ENCODE assay signal across 7 cellular contexts in genomic region chr2:124804014-124804940, GRCh38.
DNase-seq lines count a peak whose midpoint lies in the region; ATAC-seq and TF ChIP-seq lines count a peak whose summit lies in the region.

No MANE protein-coding gene starts in this region.

- H3K27me3 ChIP-seq in MM.1S (replicated peaks; ENCODE audit: insufficient read depth, low read length) = no peaks in the 10 kb centered on the region

- ATAC-seq in GM21529 (IDR thresholded peaks at IDR 0.05; ENCODE audit: unreplicated experiment) (peak; percentile 81), left colon (peak; percentile 95)

- H4K20me1 ChIP-seq in MM.1S (ENCODE audit: insufficient read depth, low read length) = no peaks in the 10 kb centered on the region

- H3K4me1 ChIP-seq in MM.1S (ENCODE audit: low read length) = peaks cover 14% of the 10 kb centered on the region; the same call in 1 of the 2 replicates

- H2AFZ ChIP-seq in MM.1S (ENCODE audit: low read length) = no peak overlapping the region

- intact Hi-C loops in left colon (cut with DNase I, micrococcal nuclease) = no loop called here

- H3K9ac ChIP-seq in MM.1S (ENCODE audit: low read length) = no peak overlapping the region

- DNase-seq in GM03348 (ENCODE audit: low spot score) (peak; percentile 6), MM.1S (peak; percentile 50), amniotic epithelial cell (ENCODE audit: low read depth) (peak; percentile 46), left colon (peak; percentile 34 to 42)
- no peak for DNase-seq in stimulated activated naive CD4-positive, alpha-beta T cell treated with Interleukin-2 at 50 U/mL for 16 hours (lab: John Stamatoyannopoulos, UW)
- DNase-seq in activated CD4-positive, alpha-beta T cell treated with anti-CD3 and anti-CD28 coated beads for 48 hours = no peak

- H3K9me3 ChIP-seq in MM.1S (replicated peaks; ENCODE audit: insufficient read depth, low read length) = no peaks in the 10 kb centered on the region

- no peaks in the 10 kb centered on the region for H3K36me3 ChIP-seq in MM.1S (replicated peaks; ENCODE audit: insufficient read depth, low read length)

- no peak overlapping the region for H3K4me3 ChIP-seq in MM.1S (ENCODE audit: low read length)

- H3K27ac ChIP-seq in MM.1S (ENCODE audit: low read length) = no peak overlapping the region

- H3F3A ChIP-seq in MM.1S (ENCODE audit: insufficient read depth, low read length) = peaks cover 3% of the 10 kb centered on the region; the same call in 1 of the 2 replicates

- TF ChIP-seq CTCF in MM.1S (IDR thresholded peaks at IDR 0.05; ENCODE audit: low read length) = peak; percentile 87

- no peaks in the 10 kb centered on the region for H3K9me2 ChIP-seq in MM.1S (replicated peaks; ENCODE audit: insufficient read depth, low read length)

- no peak overlapping the region for H3K4me2 ChIP-seq in MM.1S (ENCODE audit: low read depth, low read length)

- no peaks in the 10 kb centered on the region for H3K79me2 ChIP-seq in MM.1S (ENCODE audit: low read length)

Comparison
In these comparisons a context has a peak if more than half of its experiments do, and no peak if none do; other contexts are left out.
1. DNase-seq: peak in GM03348 (single experiment), MM.1S (single experiment), amniotic epithelial cell (single experiment) and left colon (2 of 2); none in stimulated activated naive CD4-positive, alpha-beta T cell treated with Interleukin-2 at 50 U/mL for 16 hours (single experiment) and activated CD4-positive, alpha-beta T cell treated with anti-CD3 and anti-CD28 coated beads for 48 hours (single experiment).